In the genomic region with DNA sequence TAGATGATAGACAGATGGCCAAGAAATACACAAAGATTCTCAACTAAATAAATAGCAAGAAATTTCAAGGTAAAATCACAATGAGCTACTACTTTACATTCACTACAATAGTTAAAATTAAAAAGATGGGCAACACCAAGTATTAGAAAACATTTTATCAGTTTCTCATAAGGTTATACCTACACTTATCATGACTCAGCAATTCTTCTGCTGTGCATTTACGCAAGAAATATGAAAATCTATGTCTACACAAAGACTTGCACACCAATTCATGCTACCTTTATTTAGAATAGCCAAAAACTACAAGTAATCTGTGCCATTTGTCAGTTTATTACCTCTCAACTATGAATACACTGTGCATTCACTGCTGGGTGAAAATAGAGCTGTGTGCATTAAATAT, we compare ENCODE assay signal across 8 cellular contexts.
"Had no signal": no experiment of that assay in that cellular context is flagged by ENCODE, and none has a peak within 500 bp of the region (broad histone marks: within the 10 kb centered on the region; RNA-seq: fewer than 3 reads in every experiment).

No MANE protein-coding gene starts in this region.

- H3K4me1 ChIP-seq: HAP-1 had no signal

- H3K4me3 Mint-ChIP-seq: HFFc6, IgD-negative memory B cell had no signal

- H3K4me1 Mint-ChIP-seq: IgD-negative memory B cell had no signal

- H3K36me3 ChIP-seq: HAP-1 had no signal

- H2AFZ ChIP-seq: GM23248 had no signal

- H3K9ac ChIP-seq: GM23248 had no signal

- DNase-seq: GM23248, H7, HFFc6, KG1 had no signal

- H3K27ac ChIP-seq: GM23248, HL-60 had no signal

- H3K36me3 Mint-ChIP-seq: IgD-negative memory B cell had no signal

- H3K27me3 Mint-ChIP-seq: IgD-negative memory B cell had no signal

- H3K4me3 ChIP-seq: GM23248, HAP-1 had no signal

- H3K27ac Mint-ChIP-seq: HFFc6, IgD-negative memory B cell had no signal

- ATAC-seq: HCT116 had no signal

- H3K9me3 ChIP-seq: HAP-1 had no signal
